1 cellular context compared by ENCODE assay signal in the genomic region with DNA sequence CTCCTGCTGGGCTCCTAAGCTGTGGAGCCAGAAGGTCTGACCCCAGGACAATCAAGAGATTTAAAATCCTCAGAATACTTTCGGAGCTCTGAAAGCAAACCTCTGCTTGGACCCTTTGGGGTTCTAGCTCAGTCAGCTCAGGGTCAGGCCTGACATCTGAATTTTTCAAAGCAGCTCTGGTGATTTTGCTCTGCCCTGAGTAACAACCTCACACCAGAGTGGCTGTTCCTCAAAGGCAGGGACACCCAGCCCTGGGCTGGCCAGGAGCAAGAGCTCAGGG.
TF ChIP-seq lines count a peak whose summit lies in the region.

No MANE protein-coding gene starts in this region.

TF ChIP-seq in liver, 16 proteins besides CTCF, POLR2A, EP300 and RAD21 (continued from another document):
- no peak for TF ChIP-seq REST (IDR thresholded peaks at IDR 0.05)
- TF ChIP-seq GABPA (IDR thresholded peaks at IDR 0.05 in 1 of 2, conservative IDR thresholded peaks at IDR 0.05 in 1 of 2): no peak
- TF ChIP-seq EGR1 (IDR thresholded peaks at IDR 0.05; ENCODE audit: low read depth in 2 of 2): no peak
- no peak for TF ChIP-seq JUND (IDR thresholded peaks at IDR 0.05)
- no peak for TF ChIP-seq YY1 (IDR thresholded peaks at IDR 0.05)
- no peak for TF ChIP-seq HNF4G (IDR thresholded peaks at IDR 0.05)
- no peak for TF ChIP-seq FOXA2 (IDR thresholded peaks at IDR 0.05)
